Comparison of ENCODE assay signal across 26 cellular contexts in the genomic region with DNA sequence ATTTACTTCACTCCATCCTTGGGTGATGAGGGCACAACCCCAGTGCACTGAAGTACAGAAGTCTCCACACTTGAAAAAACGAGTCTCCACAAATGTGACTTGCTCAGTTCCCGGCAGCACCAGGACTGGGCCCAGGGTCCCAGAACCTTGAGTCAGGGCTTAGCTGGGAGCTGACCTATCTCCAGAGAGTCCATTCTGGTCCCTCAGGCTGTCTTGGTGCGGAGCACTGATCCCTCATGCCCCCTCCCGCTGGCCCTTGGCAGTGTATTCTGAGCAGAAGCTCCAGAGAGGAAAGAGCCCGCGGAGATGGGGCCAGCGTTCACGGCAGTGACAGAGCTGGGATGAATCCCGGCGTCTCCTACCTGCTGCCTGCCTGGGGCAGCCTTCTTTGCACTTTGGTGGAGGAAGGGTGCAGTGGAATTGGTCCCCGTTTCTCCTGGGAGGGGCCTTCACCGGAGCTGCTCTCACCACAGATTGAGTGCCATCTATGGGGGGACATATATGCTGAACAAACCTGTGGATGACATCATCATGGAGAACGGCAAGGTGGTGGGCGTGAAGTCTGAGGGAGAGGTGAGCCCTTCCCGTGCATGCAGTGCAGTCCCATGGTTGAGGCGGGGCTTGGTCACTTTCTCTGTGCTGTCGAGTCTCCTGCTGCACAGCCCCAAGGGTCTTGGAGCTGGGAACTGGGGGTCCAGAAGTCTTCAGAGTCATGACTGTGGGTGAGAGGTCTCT.
"Had no signal": no experiment of that assay in that cellular context is flagged by ENCODE, and none has a peak within 500 bp of the region (broad histone marks: within the 10 kb centered on the region; RNA-seq: fewer than 3 reads in every experiment).

No MANE protein-coding gene starts in this region.

- H3K27ac Mint-ChIP-seq: activated naive CD8-positive, alpha-beta T cell; activated T-helper 2 cell treated with anti-CD3 and anti-CD28 coated beads, Interferon-gamma antibody, Interleukin-2, Interleukin-4, amounts not matched to agents 10 μg/mL and 5 μg/mL and 100 μg/mL, durations not matched to agents 14 hours and 24 hours and 36 hours; endodermal cell; memory B cell; WTC11 had no signal

- H3K36me3 ChIP-seq: colonic mucosa had no signal

- ATAC-seq: activated CD4-positive, alpha-beta T cell treated with anti-CD3 and anti-CD28 coated beads for 36 hours; activated CD8-positive, alpha-beta memory T cell treated with anti-CD3 and anti-CD28 coated beads, Interleukin-2, amount 10 ng/mL, durations not matched to agents 7 days and 5 days; gastroesophageal sphincter; left cardiac atrium; right cardiac atrium; stimulated activated naive CD8-positive, alpha-beta T cell treated with anti-CD3 and anti-CD28 coated beads, Interleukin-15, amount 100 ng/mL, for 72 hours; WTC11 had no signal

- H2AFZ ChIP-seq: parathyroid adenoma had no signal

- H3K4me3 ChIP-seq: colonic mucosa, esophagus squamous epithelium, gastroesophageal sphincter, suprapubic skin, tibial nerve had no signal

- H3K4me1 ChIP-seq: colonic mucosa had no signal

- H3K27me3 Mint-ChIP-seq: activated CD4-positive, alpha-beta T cell treated with anti-CD3 and anti-CD28 coated beads for 36 hours; activated CD8-positive, alpha-beta memory T cell treated with anti-CD3 and anti-CD28 coated beads, Interleukin-2, amount 10 ng/mL, durations not matched to agents 7 days and 5 days; activated naive CD8-positive, alpha-beta T cell; memory B cell; stimulated activated naive CD8-positive, alpha-beta T cell treated with anti-CD3 and anti-CD28 coated beads, Interleukin-15, amount 100 ng/mL, for 72 hours had no signal

- H3K36me3 Mint-ChIP-seq: activated naive CD8-positive, alpha-beta T cell; memory B cell had no signal

- H3K9ac ChIP-seq: parathyroid adenoma had no signal

- H3K9me3 Mint-ChIP-seq: activated T-helper 2 cell treated with anti-CD3 and anti-CD28 coated beads, Interferon-gamma antibody, Interleukin-2, Interleukin-4, amounts not matched to agents 10 μg/mL and 5 μg/mL and 100 μg/mL, durations not matched to agents 14 hours and 24 hours and 36 hours; memory B cell; stimulated activated naive CD8-positive, alpha-beta T cell treated with anti-CD3 and anti-CD28 coated beads, Interleukin-15, amount 100 ng/mL, for 72 hours; WTC11 had no signal

- H3K27me3 ChIP-seq: colonic mucosa, esophagus squamous epithelium, gastroesophageal sphincter, suprapubic skin, tibial nerve had no signal

- H3K4me1 Mint-ChIP-seq: endodermal cell had no signal

- H3K27ac ChIP-seq: colonic mucosa, esophagus squamous epithelium, gastroesophageal sphincter, parathyroid adenoma, suprapubic skin, tibial nerve had no signal

- H3K9me3 ChIP-seq: colonic mucosa, esophagus squamous epithelium, gastroesophageal sphincter, suprapubic skin, tibial nerve had no signal

- FAIRE-seq: bronchial epithelial cell, islet of Langerhans had no signal

- DNase-seq: activated CD4-positive, alpha-beta T cell treated with anti-CD3 and anti-CD28 coated beads for 36 hours; activated CD4-positive, alpha-beta T cell treated with anti-CD3 and anti-CD28 coated beads, Interleukin-2, amount 50 U/mL, for 4 hours; activated CD8-positive, alpha-beta memory T cell treated with anti-CD3 and anti-CD28 coated beads, Interleukin-2, amount 10 ng/mL, durations not matched to agents 7 days and 5 days; activated naive CD4-positive, alpha-beta T cell; amniotic stem cell; colonic mucosa; dorsolateral prefrontal cortex; endodermal cell; esophagus squamous epithelium; left cardiac atrium; nephron progenitor cell; nucleus accumbens; right cardiac atrium; stimulated activated CD4-positive, alpha-beta T cell treated with anti-CD3 and anti-CD28 coated beads, Interleukin-1b, Interleukin-23, amount 100 ng/mL, for 48 hours; stimulated activated naive CD8-positive, alpha-beta T cell treated with anti-CD3 and anti-CD28 coated beads, Interleukin-15, amount 100 ng/mL, for 72 hours; T-helper 1 cell had no signal

- H3K4me3 Mint-ChIP-seq: activated CD4-positive, alpha-beta T cell treated with anti-CD3 and anti-CD28 coated beads for 36 hours; activated CD8-positive, alpha-beta memory T cell treated with anti-CD3 and anti-CD28 coated beads, Interleukin-2, amount 10 ng/mL, durations not matched to agents 7 days and 5 days; activated naive CD8-positive, alpha-beta T cell; endodermal cell; memory B cell; nephron progenitor cell; stimulated activated naive CD8-positive, alpha-beta T cell treated with anti-CD3 and anti-CD28 coated beads, Interleukin-15, amount 100 ng/mL, for 72 hours; WTC11 had no signal
